8 cellular contexts compared by ENCODE assay signal in the genomic region with DNA sequence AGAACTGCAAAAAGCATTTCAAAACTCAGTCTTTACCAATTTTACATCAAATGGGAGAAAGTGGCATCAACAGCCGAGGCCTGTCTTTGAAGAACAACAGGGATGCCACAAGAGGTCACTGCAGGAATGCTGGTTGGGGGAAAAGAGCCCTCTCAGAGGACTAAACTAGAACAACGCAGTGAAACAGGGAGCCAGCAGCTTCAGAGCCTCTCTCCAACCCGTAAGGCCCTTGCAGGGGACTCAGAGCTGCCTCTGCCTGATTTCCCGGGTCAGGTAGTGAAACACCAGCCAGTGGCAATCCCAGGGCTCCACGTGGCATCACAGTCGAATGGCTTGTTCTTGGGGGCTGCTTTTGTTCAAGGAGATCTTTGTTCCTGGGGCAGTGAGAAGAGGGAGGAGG. TPM values are rescaled to one million over a fixed set of nuclear protein-coding genes. Genes with fewer than 3 reads are reported as not detected.
A peak's percentile ranks its signal among the peaks of the same experiment; 100 is the strongest.
DNase-seq lines count a peak whose midpoint lies in the region; ATAC-seq, FAIRE-seq and TF ChIP-seq lines count a peak whose summit lies in the region.

No MANE protein-coding gene starts in this region.

- no peak overlapping the region for H3K4me3 ChIP-seq in GM12878
- no peak overlapping the region for H3K4me3 ChIP-seq in iPS-15b (ENCODE audit: low read depth, low read length)

- no peaks in the 10 kb centered on the region for H3K36me3 ChIP-seq in GM12878 (ENCODE audit: control insufficient read depth in 2 of 2, insufficient read depth in 2 of 2, low read length in 1 of 2)
- no peaks in the 10 kb centered on the region for H3K36me3 ChIP-seq in iPS-15b (ENCODE audit: control insufficient read depth, insufficient read depth, low read length)

- ATAC-seq in GM12878, result peak; percentile 95
- peak; percentile 62 for ATAC-seq in stimulated activated memory B cell treated with anti-CD40 and anti-IgM and Interleukin-4, amounts not matched to agents 10 μg/mL and 1 μg/mL and 100 μg/mL, for 72 hours
- no peak for ATAC-seq in naive thymus-derived CD8-positive, alpha-beta T cell
- ATAC-seq in HG02852 (IDR thresholded peaks at IDR 0.05; ENCODE audit: unreplicated experiment), result no peak

- H3K27me3 ChIP-seq in GM12878 (replicated peaks in 1 of 2; ENCODE audit: control insufficient read depth in 2 of 2, insufficient read depth in 2 of 2, low read length in 1 of 2) (no peaks in the 10 kb centered on the region), iPS-15b (ENCODE audit: control insufficient read depth, insufficient read depth, low read length) (no peaks in the 10 kb centered on the region)

- CTCF ChIA-PET in GM12878 (lab: Yijun Ruan, JAX), result interaction anchor here (0.7 to 4.7 kb wide), 13 partner anchors 9 to 603 kb away, joined by 3 to 39 read pairs (median 5); no protein-coding TSS in a partner anchor

- no peak overlapping the region for H3K27ac Mint-ChIP-seq in stimulated activated memory B cell treated with anti-CD40 and anti-IgM and Interleukin-4, amounts not matched to agents 10 μg/mL and 1 μg/mL and 100 μg/mL, for 72 hours
- no peak overlapping the region for H3K27ac Mint-ChIP-seq in naive thymus-derived CD8-positive, alpha-beta T cell

- no peak overlapping the region for H3K4me2 ChIP-seq in GM12878 (ENCODE audit: control insufficient read depth, insufficient read depth)

- no peaks in the 10 kb centered on the region for H4K20me1 ChIP-seq in GM12878 (ENCODE audit: control insufficient read depth, insufficient read depth)

- TF ChIP-seq POLR2A in GM12892 (IDR thresholded peaks at IDR 0.05; ENCODE audit: low read depth, low read length), result no peak
- TF ChIP-seq POLR2A in GM12878 (IDR thresholded peaks at IDR 0.05; ENCODE audit: low read depth, low read length), result no peak

- H3K9ac ChIP-seq in GM12878 (ENCODE audit: control insufficient read depth, insufficient read depth, low read length) (no peak overlapping the region), iPS-15b (ENCODE audit: low read depth, low read length) (peak overlapping the region; percentile 28)

- H3K4me1 ChIP-seq in GM12878 (ENCODE audit: control insufficient read depth, insufficient read depth, low read length), result no peaks in the 10 kb centered on the region
- no peaks in the 10 kb centered on the region for H3K4me1 ChIP-seq in iPS-15b (ENCODE audit: control insufficient read depth, insufficient read depth, low read length)

- SMC1A ChIA-PET in GM12878 (lab: Charles Lee; ENCODE audit: uncharacterized antibody, unreplicated experiment), result interaction anchor here (0.6 to 5.7 kb wide), 11 partner anchors 11 to 603 kb away, joined by 3 to 41 read pairs (median 3); no protein-coding TSS in a partner anchor

- BruUV-seq in GM12878 (replicated peaks; lab: Mats Ljungman, UMichigan), result no TSS peak

- H3K4me3 Mint-ChIP-seq in stimulated activated memory B cell treated with anti-CD40 and anti-IgM and Interleukin-4, amounts not matched to agents 10 μg/mL and 1 μg/mL and 100 μg/mL, for 72 hours, result no peak overlapping the region
- H3K4me3 Mint-ChIP-seq in naive thymus-derived CD8-positive, alpha-beta T cell, result no peak overlapping the region

- H3K27ac ChIP-seq in GM12878 (ENCODE audit: control insufficient read depth, insufficient read depth), result no peak overlapping the region

- intact Hi-C loops in GM12878 (cut with micrococcal nuclease; ENCODE audit: unreplicated experiment), result loop anchor here (1.0 kb wide), 1 partner anchor 515 kb away; no protein-coding TSS in a partner anchor

- no peaks in the 10 kb centered on the region for H3K9me3 Mint-ChIP-seq in stimulated activated memory B cell treated with anti-CD40 and anti-IgM and Interleukin-4, amounts not matched to agents 10 μg/mL and 1 μg/mL and 100 μg/mL, for 72 hours
- no peaks in the 10 kb centered on the region for H3K9me3 Mint-ChIP-seq in naive thymus-derived CD8-positive, alpha-beta T cell

- no peaks in the 10 kb centered on the region for H3K79me2 ChIP-seq in GM12878 (ENCODE audit: control insufficient read depth, insufficient read depth, low read length)

- FAIRE-seq in GM12892 (lab: Jason Lieb, UNC) (peak; percentile 50), GM12878 (lab: Jason Lieb, UNC) (no peak)

- H3K4me1 Mint-ChIP-seq in stimulated activated memory B cell treated with anti-CD40 and anti-IgM and Interleukin-4, amounts not matched to agents 10 μg/mL and 1 μg/mL and 100 μg/mL, for 72 hours, result no peaks in the 10 kb centered on the region
- no peaks in the 10 kb centered on the region for H3K4me1 Mint-ChIP-seq in naive thymus-derived CD8-positive, alpha-beta T cell

- RAD21 ChIA-PET in GM12878 (lab: Charles Lee; ENCODE audit: unreplicated experiment), result interaction anchor here (0.6 to 2.7 kb wide), 7 partner anchors 15 to 516 kb away, joined by 3 to 9 read pairs (median 3); no protein-coding TSS in a partner anchor

- TF ChIP-seq CTCF in GM12878 (IDR thresholded peaks at IDR 0.05 in 2 of 3, conservative IDR thresholded peaks at IDR 0.05 in 1 of 3; ENCODE audit: control insufficient read depth in 2 of 3, extremely low read depth in 1 of 3, insufficient read depth in 1 of 3, low read depth in 3 of 3, low read length in 3 of 3), result peak; percentile 50 to 73 (median 67)

- in situ Hi-C loops in GM12878 (cut with MboI), result no loop called here

- TF ChIP-seq RAD21 in GM12878 (IDR thresholded peaks at IDR 0.05; ENCODE audit: insufficient read depth, low read depth, low read length), result peak; percentile 75

- H2AFZ ChIP-seq in GM12878 (ENCODE audit: control insufficient read depth, low read depth, low read length), result no peak overlapping the region

- no peaks in the 10 kb centered on the region for H3K27me3 Mint-ChIP-seq in stimulated activated memory B cell treated with anti-CD40 and anti-IgM and Interleukin-4, amounts not matched to agents 10 μg/mL and 1 μg/mL and 100 μg/mL, for 72 hours
- peaks cover 0 to 7% (median 5%) of the 10 kb centered on the region in 5 donors for H3K27me3 Mint-ChIP-seq in naive thymus-derived CD8-positive, alpha-beta T cell

- POLR2A ChIA-PET in GM12878 (lab: Charles Lee), result no interaction called here
- POLR2A ChIA-PET in naive thymus-derived CD8-positive, alpha-beta T cell (lab: Charles Lee), result no interaction called here

- DNase-seq in AG08396 (ENCODE audit: low spot score) (peak; percentile 64), GM12892 (ENCODE audit: insufficient read length) (no peak), NCI-H2196 (lab: John Stamatoyannopoulos, UW; ENCODE audit: unreplicated experiment) (peak; percentile 60), GM12878 (ENCODE audit: low read depth, low spot score) (no peak)
- DNase-seq in naive thymus-derived CD8-positive, alpha-beta T cell, result no peak

- under 1% methylated on average over 6 of the region's 6 CpGs for WGBS in GM12878 (ENCODE audit: insufficient coverage, insufficient replicate concordance, low lambda C conversion rate, missing lambda C conversion rate)

- TF ChIP-seq EP300 in GM12878 (IDR thresholded peaks at IDR 0.05; ENCODE audit: borderline replicate concordance in 1 of 2, control insufficient read depth in 1 of 2, low read depth in 2 of 2, low read length in 2 of 2), result no peak

- H3K36me3 Mint-ChIP-seq in stimulated activated memory B cell treated with anti-CD40 and anti-IgM and Interleukin-4, amounts not matched to agents 10 μg/mL and 1 μg/mL and 100 μg/mL, for 72 hours, result no peaks in the 10 kb centered on the region
- H3K36me3 Mint-ChIP-seq in naive thymus-derived CD8-positive, alpha-beta T cell, result no peaks in the 10 kb centered on the region

- H3K9me3 ChIP-seq in GM12878 (replicated peaks; ENCODE audit: control insufficient read depth, insufficient read depth, low read length) (no peaks in the 10 kb centered on the region), iPS-15b (ENCODE audit: control insufficient read depth, insufficient read depth, low read length) (no peaks in the 10 kb centered on the region)

TF ChIP-seq in GM12878, 131 proteins besides CTCF, POLR2A, EP300 and RAD21 (continues in another document):
- TF ChIP-seq, protein P1, sequence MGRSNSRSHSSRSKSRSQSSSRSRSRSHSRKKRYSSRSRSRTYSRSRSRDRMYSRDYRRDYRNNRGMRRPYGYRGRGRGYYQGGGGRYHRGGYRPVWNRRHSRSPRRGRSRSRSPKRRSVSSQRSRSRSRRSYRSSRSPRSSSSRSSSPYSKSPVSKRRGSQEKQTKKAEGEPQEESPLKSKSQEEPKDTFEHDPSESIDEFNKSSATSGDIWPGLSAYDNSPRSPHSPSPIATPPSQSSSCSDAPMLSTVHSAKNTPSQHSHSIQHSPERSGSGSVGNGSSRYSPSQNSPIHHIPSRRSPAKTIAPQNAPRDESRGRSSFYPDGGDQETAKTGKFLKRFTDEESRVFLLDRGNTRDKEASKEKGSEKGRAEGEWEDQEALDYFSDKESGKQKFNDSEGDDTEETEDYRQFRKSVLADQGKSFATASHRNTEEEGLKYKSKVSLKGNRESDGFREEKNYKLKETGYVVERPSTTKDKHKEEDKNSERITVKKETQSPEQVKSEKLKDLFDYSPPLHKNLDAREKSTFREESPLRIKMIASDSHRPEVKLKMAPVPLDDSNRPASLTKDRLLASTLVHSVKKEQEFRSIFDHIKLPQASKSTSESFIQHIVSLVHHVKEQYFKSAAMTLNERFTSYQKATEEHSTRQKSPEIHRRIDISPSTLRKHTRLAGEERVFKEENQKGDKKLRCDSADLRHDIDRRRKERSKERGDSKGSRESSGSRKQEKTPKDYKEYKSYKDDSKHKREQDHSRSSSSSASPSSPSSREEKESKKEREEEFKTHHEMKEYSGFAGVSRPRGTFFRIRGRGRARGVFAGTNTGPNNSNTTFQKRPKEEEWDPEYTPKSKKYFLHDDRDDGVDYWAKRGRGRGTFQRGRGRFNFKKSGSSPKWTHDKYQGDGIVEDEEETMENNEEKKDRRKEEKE (IDR thresholded peaks at IDR 0.05), result no peak
- TF ChIP-seq ATF7 (IDR thresholded peaks at IDR 0.05; ENCODE audit: low read depth) (no peak), BMI1 (IDR thresholded peaks at IDR 0.05; ENCODE audit: borderline replicate concordance) (no peak)

RNA-seq across cellular contexts. Expression of a gene that starts 55.0 kb away (rescaled TPM):
- polyA plus RNA-seq in GM12892 (2012; ENCODE audit: missing spikeins), result not detected
- not detected in 2 replicates for total RNA-seq in GM12878 (2013; cell fraction: nucleolus; rRNA removed)
- not detected in 2 replicates for total RNA-seq in GM12878 (2014; rRNA removed)
- not detected in 2 replicates for total RNA-seq in GM12878 (2014; rRNA removed; fragmentation: Illumina TruSeq; extraction: Trizol)
- total RNA-seq in GM12878 (2021), result not detected in 2 replicates
- polyA plus RNA-seq in GM12878 (2011; ENCODE audit: low read depth), result not detected
- polyA plus RNA-seq in GM12878 (2011; rRNA removed), result not detected in 2 replicates
- not detected in 2 replicates for polyA plus RNA-seq in GM12878 (2011; cell fraction: cytosol; rRNA removed)
- polyA plus RNA-seq in GM12878 (2011; cell fraction: nucleus; rRNA removed), result not detected in 2 replicates
- not detected in 2 replicates for polyA plus RNA-seq in GM12878 (2012)
- polyA plus RNA-seq in GM12878 (2014; fragmentation: Illumina TruSeq; extraction: Trizol), result not detected in 2 replicates
- polyA plus RNA-seq in GM12878 (2014; fragmentation: Nextera tagmentation; extraction: Ambion mirVana), result not detected
- polyA plus RNA-seq in GM12878 (2014; rRNA removed), result not detected in 2 replicates
- not detected for polyA plus RNA-seq in GM12878 (2016; fragmentation: Nextera tagmentation; extraction: Ambion mirVana)
- not detected in 2 replicates for polyA minus RNA-seq in GM12878 (2011; rRNA and poly(A)+ RNA removed)
- polyA minus RNA-seq in GM12878 (2011; cell fraction: cytosol; rRNA and poly(A)+ RNA removed), result not detected in 2 replicates
- not detected in 2 replicates for polyA minus RNA-seq in GM12878 (2011; cell fraction: nucleus; rRNA and poly(A)+ RNA removed)
- not detected for total RNA-seq in naive thymus-derived CD8-positive, alpha-beta T cell
- polyA plus RNA-seq in naive thymus-derived CD8-positive, alpha-beta T cell, result not detected

Comparison
In these comparisons a context has a peak if more than half of its experiments do, and no peak if none do; other contexts are left out.
1. DNase-seq: peak in AG08396 (single experiment) and NCI-H2196 (single experiment); none in GM12892 (single experiment), GM12878 (single experiment) and naive thymus-derived CD8-positive, alpha-beta T cell (0 of 10).
2. ATAC-seq: peak in GM12878 (single experiment) and stimulated activated memory B cell treated with anti-CD40 and anti-IgM and Interleukin-4, amounts not matched to agents 10 μg/mL and 1 μg/mL and 100 μg/mL, for 72 hours (single experiment); none in naive thymus-derived CD8-positive, alpha-beta T cell (0 of 2) and HG02852 (single experiment).